Comparison of ENCODE assay signal across 12 cellular contexts in the genomic region with DNA sequence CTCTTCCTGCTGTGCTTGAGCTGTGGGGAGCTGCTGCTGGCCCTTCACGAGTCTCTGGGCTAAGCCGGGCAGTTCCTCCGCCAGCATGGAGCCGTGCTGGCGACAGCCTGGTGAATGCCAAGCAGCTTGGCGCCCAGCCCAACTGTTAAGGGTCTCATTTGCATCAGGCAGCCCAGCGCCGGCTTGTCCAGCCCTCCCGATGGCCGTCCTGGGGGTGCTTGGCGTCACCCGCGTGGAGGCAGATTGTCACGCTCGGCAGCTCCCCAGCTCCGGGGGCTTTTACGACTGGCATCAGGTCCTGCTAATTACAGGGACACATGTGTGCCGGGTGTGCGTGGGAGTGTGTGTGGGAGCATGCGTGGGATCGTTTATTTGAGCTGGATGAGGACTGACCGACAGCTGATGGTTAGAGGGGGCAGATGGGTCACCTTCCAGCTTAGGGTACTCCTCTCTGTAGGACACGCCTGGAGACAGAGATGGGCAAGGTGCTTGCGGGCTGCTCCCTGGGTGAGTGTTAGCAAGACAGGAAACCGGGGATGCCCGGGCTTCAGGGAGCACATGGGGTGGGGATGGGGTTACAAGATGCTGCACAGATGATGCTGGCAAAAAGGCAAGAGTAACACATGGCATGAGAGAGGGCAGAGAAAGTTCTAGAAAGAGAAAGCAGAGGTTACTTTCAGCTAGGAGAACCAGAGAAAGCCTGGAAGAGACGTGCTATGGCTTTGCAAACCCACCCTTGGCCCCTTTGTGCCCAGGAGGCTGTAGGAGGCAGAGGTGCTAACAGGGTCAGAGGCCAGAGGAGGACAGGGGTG.
DNase-seq lines count a peak whose midpoint lies in the region; TF ChIP-seq lines count a peak whose summit lies in the region.
"Had no signal": no experiment of that assay in that cellular context is flagged by ENCODE, and none has a peak within 500 bp of the region (broad histone marks: within the 10 kb centered on the region; RNA-seq: fewer than 3 reads in every experiment).

No MANE protein-coding gene starts in this region.

- peaks cover 3% of the 10 kb centered on the region for H3K27me3 ChIP-seq in endodermal cell (ENCODE audit: control insufficient read depth, insufficient read depth, low read length, poor library complexity, severe bottlenecking)

- no peaks in the 10 kb centered on the region for H3K9me3 Mint-ChIP-seq in activated CD4-positive, alpha-beta memory T cell treated with anti-CD3 and anti-CD28 coated beads, Interleukin-2, amount 10 ng/mL, durations not matched to agents 7 days and 5 days
- H3K9me3 Mint-ChIP-seq in endodermal cell, result no peaks in the 10 kb centered on the region
- H3K9me3 Mint-ChIP-seq: activated CD4-positive, alpha-beta memory T cell treated with anti-CD3 and anti-CD28 coated beads for 36 hours had no signal

- no peak for TF ChIP-seq CTCF in endodermal cell (conservative IDR thresholded peaks at IDR 0.05)

- no peak overlapping the region for H3K9ac ChIP-seq in endodermal cell (ENCODE audit: extremely low read depth, low read length, poor library complexity, severe bottlenecking)

- no peaks in the 10 kb centered on the region for H3K4me1 Mint-ChIP-seq in activated CD4-positive, alpha-beta memory T cell treated with anti-CD3 and anti-CD28 coated beads, Interleukin-2, amount 10 ng/mL, durations not matched to agents 7 days and 5 days
- no peaks in the 10 kb centered on the region for H3K4me1 Mint-ChIP-seq in endodermal cell

- POLR2A ChIA-PET in activated CD4-positive, alpha-beta memory T cell treated with anti-CD3 and anti-CD28 coated beads, Interleukin-2, amount 10 ng/mL, durations not matched to agents 7 days and 5 days (lab: Charles Lee), result no interaction called here
- POLR2A ChIA-PET in HEK293T (lab: Yijun Ruan, JAX), result no interaction called here

- no peaks in the 10 kb centered on the region for H3K36me3 Mint-ChIP-seq in activated CD4-positive, alpha-beta memory T cell treated with anti-CD3 and anti-CD28 coated beads, Interleukin-2, amount 10 ng/mL, durations not matched to agents 7 days and 5 days (ENCODE audit: low read depth)
- H3K36me3 Mint-ChIP-seq in endodermal cell (ENCODE audit: low read depth), result no peaks in the 10 kb centered on the region
- H3K36me3 Mint-ChIP-seq: activated CD4-positive, alpha-beta memory T cell treated with anti-CD3 and anti-CD28 coated beads for 36 hours had no signal

- H3K9me3 ChIP-seq in endodermal cell (ENCODE audit: control insufficient read depth, low read length), result no peaks in the 10 kb centered on the region

- no peak overlapping the region for H3K27ac Mint-ChIP-seq in activated CD4-positive, alpha-beta memory T cell treated with anti-CD3 and anti-CD28 coated beads, Interleukin-2, amount 10 ng/mL, durations not matched to agents 7 days and 5 days
- H3K27ac Mint-ChIP-seq in endodermal cell, result no peak overlapping the region
- H3K27ac Mint-ChIP-seq: activated CD4-positive, alpha-beta memory T cell treated with anti-CD3 and anti-CD28 coated beads for 36 hours had no signal

- DNase-seq in Ammon's horn (ENCODE audit: low spot score), result peak; percentile 33
- DNase-seq in NCI-H1048 (lab: John Stamatoyannopoulos, UW), result peak; percentile 37
- DNase-seq in NCI-H524 treated with DMSO at 0.1 percent for 48 hours (lab: John Stamatoyannopoulos, UW), result peak; percentile 58
- DNase-seq in left kidney (ENCODE audit: low read depth, low spot score), result peak; percentile 81
- no peak for DNase-seq in stimulated activated naive CD4-positive, alpha-beta T cell (lab: John Stamatoyannopoulos, UW)
- no peak for DNase-seq in activated CD4-positive, alpha-beta memory T cell treated with anti-CD3 and anti-CD28 coated beads, Interleukin-2, amount 10 ng/mL, durations not matched to agents 7 days and 5 days
- no peak for DNase-seq in endodermal cell
- no peak for DNase-seq in HEK293T (ENCODE audit: extremely low spot score)
- DNase-seq: activated CD4-positive, alpha-beta memory T cell treated with anti-CD3 and anti-CD28 coated beads for 36 hours; aorta; NCI-H1436 treated with DMSO at 0.1 percent for 48 hours; trophoblast cell had no signal

- no peaks in the 10 kb centered on the region for H3K27me3 Mint-ChIP-seq in activated CD4-positive, alpha-beta memory T cell treated with anti-CD3 and anti-CD28 coated beads, Interleukin-2, amount 10 ng/mL, durations not matched to agents 7 days and 5 days
- peaks cover 2% of the 10 kb centered on the region for H3K27me3 Mint-ChIP-seq in endodermal cell (ENCODE audit: insufficient read depth)

- no peaks in the 10 kb centered on the region for H3K36me3 ChIP-seq in endodermal cell (ENCODE audit: control insufficient read depth, insufficient read depth, low read length)

- 89 to 92% methylated on average over 21 to 27 of the region's 27 CpGs for WGBS in endodermal cell (ENCODE audit: insufficient coverage in 1 of 2, insufficient read length in 1 of 2), 2 experiments

- no peaks in the 10 kb centered on the region for H3K4me1 ChIP-seq in endodermal cell (ENCODE audit: control insufficient read depth, insufficient read depth, low read length)

- H3K4me3 Mint-ChIP-seq in activated CD4-positive, alpha-beta memory T cell treated with anti-CD3 and anti-CD28 coated beads, Interleukin-2, amount 10 ng/mL, durations not matched to agents 7 days and 5 days, result no peak overlapping the region
- no peak overlapping the region for H3K4me3 Mint-ChIP-seq in endodermal cell
- H3K4me3 Mint-ChIP-seq: activated CD4-positive, alpha-beta memory T cell treated with anti-CD3 and anti-CD28 coated beads for 36 hours had no signal

- CTCF ChIA-PET in activated CD4-positive, alpha-beta memory T cell treated with anti-CD3 and anti-CD28 coated beads, Interleukin-2, amount 10 ng/mL, durations not matched to agents 7 days and 5 days (lab: Charles Lee), result no interaction called here
- CTCF ChIA-PET in HEK293T (lab: Yijun Ruan, JAX), result interaction anchor here (1.1 kb wide), 1 partner anchor 115 kb away, joined by 3 read pairs; no protein-coding TSS in a partner anchor

- no peak overlapping the region for H3K27ac ChIP-seq in endodermal cell (ENCODE audit: low read depth, low read length)

- H3K4me3 ChIP-seq in endodermal cell (ENCODE audit: low read length), result no peak overlapping the region

TF ChIP-seq in HEK293T, 16 proteins besides CTCF, POLR2A, EP300 and RAD21:
- TF ChIP-seq SUZ12 (IDR thresholded peaks at IDR 0.05) (no peak), FOXM1 (IDR thresholded peaks at IDR 0.05; ENCODE audit: borderline replicate concordance) (no peak), BHLHE40 (IDR thresholded peaks at IDR 0.05; ENCODE audit: borderline replicate concordance) (no peak), NFRKB (IDR thresholded peaks at IDR 0.05) (no peak)

Comparison
In these comparisons a context has a peak if more than half of its experiments do, and no peak if none do; other contexts are left out.
1. DNase-seq: peak in Ammon's horn (single experiment), NCI-H1048 (single experiment), NCI-H524 treated with DMSO at 0.1 percent for 48 hours (single experiment) and left kidney (single experiment); none in stimulated activated naive CD4-positive, alpha-beta T cell (0 of 6), activated CD4-positive, alpha-beta memory T cell treated with anti-CD3 and anti-CD28 coated beads, Interleukin-2, amount 10 ng/mL, durations not matched to agents 7 days and 5 days (single experiment), endodermal cell (single experiment) and HEK293T (single experiment).